8 cellular contexts compared by ENCODE assay signal in the genomic region with DNA sequence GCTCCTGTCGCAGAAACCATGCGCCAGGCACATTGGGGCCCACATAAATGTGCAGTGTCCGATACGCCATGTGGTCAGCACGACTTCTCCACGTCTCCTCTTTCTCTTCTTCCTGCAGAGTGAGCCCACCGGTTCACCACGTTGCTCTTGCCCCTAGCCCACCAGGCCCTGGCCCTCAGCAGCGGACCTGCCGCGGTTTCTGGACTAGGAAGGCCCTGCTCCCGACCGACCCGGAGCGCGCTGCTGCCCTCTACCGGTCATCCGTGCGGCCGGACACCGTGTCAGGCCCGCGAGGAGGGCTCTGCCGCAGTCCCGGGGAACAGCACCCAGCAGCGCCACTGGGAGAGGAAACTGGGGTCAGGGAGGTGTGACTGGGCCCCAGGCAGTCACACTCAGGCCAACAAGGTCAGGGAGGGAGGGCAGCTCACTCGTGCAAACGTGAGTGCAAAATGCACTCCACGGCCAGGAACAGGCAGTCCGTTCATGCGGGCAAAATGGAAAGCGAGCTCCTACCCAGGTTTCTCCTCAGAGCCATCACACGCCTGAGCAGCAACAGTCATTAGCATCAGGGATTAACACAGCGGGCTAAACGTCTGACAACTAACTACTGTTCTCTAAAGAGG. TPM values are rescaled to one million over a fixed set of nuclear protein-coding genes. Genes with fewer than 3 reads are reported as not detected.
DNase-seq lines count a peak whose midpoint lies in the region; ATAC-seq and TF ChIP-seq lines count a peak whose summit lies in the region.

No MANE protein-coding gene starts in this region.

- H3K36me3 ChIP-seq in ectodermal cell (ENCODE audit: control insufficient read depth, insufficient read depth, low read length) (no peaks in the 10 kb centered on the region), mesenchymal stem cell (ENCODE audit: control insufficient read depth in 1 of 2, insufficient read depth in 2 of 2, low read depth in 1 of 2, low read length in 2 of 2) (no peaks in the 10 kb centered on the region)

- H2BK5ac ChIP-seq in mesenchymal stem cell (ENCODE audit: low read depth, low read length, poor library complexity, severe bottlenecking) = no peak overlapping the region

- DNase-seq in HL-60 (ENCODE audit: low read depth in 1 of 2, low spot score in 1 of 2) = peak in 1 of 2 experiments; percentile 48
- peak; percentile 51 for DNase-seq in activated CD4-positive, alpha-beta T cell treated with anti-CD3 and anti-CD28 coated beads, Interleukin-2, amount 50 U/mL, for 24 hours (ENCODE audit: low read depth in 1 of 2, low spot score in 1 of 2)
- DNase-seq in mesenchymal stem cell = peak; percentile 42
- DNase-seq in stimulated activated CD8-positive, alpha-beta memory T cell treated with anti-CD3 and anti-CD28 coated beads, Interleukin-15, amount 100 ng/mL, for 48 hours (ENCODE audit: low read depth in 2 of 2) = peak; percentile 49 to 54
- DNase-seq in SIG-M5 (lab: John Stamatoyannopoulos, UW) = no peak

- no peak overlapping the region for H2BK12ac ChIP-seq in mesenchymal stem cell (ENCODE audit: low read length in 2 of 2)

- H2BK15ac ChIP-seq in mesenchymal stem cell (ENCODE audit: low read depth, poor library complexity, severe bottlenecking) = no peak overlapping the region

- TF ChIP-seq CTCF in HL-60 (IDR thresholded peaks at IDR 0.05; ENCODE audit: insufficient read depth, low read length) = peak; percentile 59

- no peak overlapping the region for H2AK5ac ChIP-seq in mesenchymal stem cell (ENCODE audit: low read length, severe bottlenecking)

- H3K4me3 ChIP-seq in HL-60 (replicated peaks; ENCODE audit: insufficient read depth, low read length) (no peak overlapping the region), ectodermal cell (ENCODE audit: insufficient read depth, low read depth, low read length) (peak overlapping the region; percentile 14), mesenchymal stem cell (ENCODE audit: insufficient read depth in 1 of 2, low read depth in 1 of 2, low read length in 2 of 2) (peak overlapping the region; percentile 33 to 71)

- 18 to 21% methylated on average over 35 of the region's 35 CpGs for WGBS in ectodermal cell, 2 experiments
- WGBS in mesenchymal stem cell = 17% methylated on average over 35 of the region's 35 CpGs

- H3K79me1 ChIP-seq in mesenchymal stem cell (replicated peaks; ENCODE audit: low read length, poor library complexity, severe bottlenecking) = no peaks in the 10 kb centered on the region

- no peak overlapping the region for H4K91ac ChIP-seq in mesenchymal stem cell (ENCODE audit: low read length)

- H3K4me1 ChIP-seq in ectodermal cell (ENCODE audit: control insufficient read depth, insufficient read depth, low read length) (peaks cover 4% of the 10 kb centered on the region), mesenchymal stem cell (ENCODE audit: control insufficient read depth, insufficient read depth, low read depth, low read length) (peaks cover 13% of the 10 kb centered on the region)

- ATAC-seq in GM18502 (IDR thresholded peaks at IDR 0.05; ENCODE audit: poor library complexity, unreplicated experiment) (peak; percentile 63), HG02840 (IDR thresholded peaks at IDR 0.05; ENCODE audit: low FRiP score, unreplicated experiment) (no peak)

- H2BK120ac ChIP-seq in mesenchymal stem cell (ENCODE audit: low read depth, low read length) = no peak overlapping the region

- peak overlapping the region; percentile 55 for H3K9ac ChIP-seq in mesenchymal stem cell (ENCODE audit: low read length)

- H4K8ac ChIP-seq in mesenchymal stem cell (ENCODE audit: low read length) = no peak overlapping the region

- no peaks in the 10 kb centered on the region for H3K9me3 ChIP-seq in ectodermal cell (ENCODE audit: control insufficient read depth, low read length)
- no peaks in the 10 kb centered on the region for H3K9me3 ChIP-seq in mesenchymal stem cell (ENCODE audit: control insufficient read depth, low read length)

- no peak overlapping the region for H3K23ac ChIP-seq in mesenchymal stem cell (ENCODE audit: low read length in 2 of 2)

- peak overlapping the region in 1 of 2 experiments; percentile 42 for H3K14ac ChIP-seq in mesenchymal stem cell (ENCODE audit: low read length in 2 of 2)

- H3K4ac ChIP-seq in mesenchymal stem cell (ENCODE audit: low read depth in 1 of 2, low read length in 2 of 2) = no peak overlapping the region

- H2AFZ ChIP-seq in mesenchymal stem cell (ENCODE audit: low read depth, low read length) = peak overlapping the region; percentile 93

- H3K27ac ChIP-seq in HL-60 (replicated peaks) (no peak overlapping the region), ectodermal cell (ENCODE audit: insufficient read depth, low read depth, low read length, poor library complexity, severe bottlenecking) (no peak overlapping the region), mesenchymal stem cell (ENCODE audit: low read length, poor library complexity, severe bottlenecking) (no peak overlapping the region)

- H3K18ac ChIP-seq in mesenchymal stem cell (ENCODE audit: low read depth in 1 of 2, low read length in 2 of 2) = no peak overlapping the region

- peak overlapping the region; percentile 75 for H3K4me2 ChIP-seq in mesenchymal stem cell (ENCODE audit: low read length, poor library complexity, severe bottlenecking)

- peaks cover 2% of the 10 kb centered on the region for H3K27me3 ChIP-seq in HL-60 (ENCODE audit: insufficient read depth, poor library complexity, severe bottlenecking)
- peaks cover 21% of the 10 kb centered on the region for H3K27me3 ChIP-seq in ectodermal cell (ENCODE audit: control insufficient read depth, insufficient read depth, low read length, poor library complexity, severe bottlenecking)
- peaks cover 40 to 46% of the 10 kb centered on the region in 2 experiments for H3K27me3 ChIP-seq in mesenchymal stem cell (ENCODE audit: control insufficient read depth in 1 of 2, insufficient read depth in 1 of 2, low read length in 2 of 2)

RNA-seq across cellular contexts. Expression of a gene that starts 13.7 kb away (rescaled TPM):
- polyA plus RNA-seq in ectodermal cell (2013, experiment 1 of 4) = 0.98 TPM
- 1.1 TPM for polyA plus RNA-seq in ectodermal cell (2013, experiment 2 of 4)
- 1.1 TPM for polyA plus RNA-seq in ectodermal cell (2013, experiment 3 of 4)
- polyA plus RNA-seq in ectodermal cell (2013, experiment 4 of 4) = 1.9 TPM
- 0.12 TPM for polyA plus RNA-seq in mesenchymal stem cell (2013, experiment 1 of 2)
- 0.16 TPM for polyA plus RNA-seq in mesenchymal stem cell (2013, experiment 2 of 2)
